In genomic region chr19:23557381-23557780, GRCh38 we compare ENCODE assay signal across 26 cellular contexts.
"Had no signal": no experiment of that assay in that cellular context is flagged by ENCODE, and none has a peak within 500 bp of the region (broad histone marks: within the 10 kb centered on the region; RNA-seq: fewer than 3 reads in every experiment).

No MANE protein-coding gene starts in this region.

- H3K4me1 ChIP-seq: colonic mucosa, esophagus muscularis mucosa, esophagus squamous epithelium, gastrocnemius medialis, gastroesophageal sphincter, heart left ventricle, heart right ventricle had no signal

- H3K27me3 Mint-ChIP-seq: dendritic cell treated with granulocyte-macrophage colony-stimulating factor and Interleukin-4, amounts not matched to agents 40 ng/mL and 50 ng/mL, for 4 days; effector memory CD8-positive, alpha-beta T cell had no signal

- DNase-seq: colonic mucosa; cortex of kidney; dermis blood vessel endothelial cell; dorsolateral prefrontal cortex; effector CD4-positive, alpha-beta T cell; effector CD8-positive, alpha-beta T cell; effector memory CD4-positive, alpha-beta T cell; effector memory CD8-positive, alpha-beta T cell; endodermal cell; erythroblast; esophagus squamous epithelium; foreskin fibroblast; foreskin keratinocyte; foreskin melanocyte; gastrocnemius medialis; glutamatergic neuron; head of caudate nucleus; heart left ventricle; heart right ventricle had no signal

- ATAC-seq: effector memory CD8-positive, alpha-beta T cell; esophagus mucosa; foreskin keratinocyte; gastrocnemius medialis; gastroesophageal sphincter; heart left ventricle; heart right ventricle had no signal

- H3K4me1 Mint-ChIP-seq: endodermal cell had no signal

- H3K4me3 ChIP-seq: colonic mucosa, coronary artery, dorsolateral prefrontal cortex, esophagus muscularis mucosa, esophagus squamous epithelium, gastrocnemius medialis, gastroesophageal sphincter, heart left ventricle, heart right ventricle, hepatocyte had no signal

- H3K27ac Mint-ChIP-seq: dendritic cell treated with granulocyte-macrophage colony-stimulating factor and Interleukin-4, amounts not matched to agents 40 ng/mL and 50 ng/mL, for 4 days; effector memory CD8-positive, alpha-beta T cell; endodermal cell had no signal

- H3K4me3 Mint-ChIP-seq: dendritic cell treated with granulocyte-macrophage colony-stimulating factor and Interleukin-4, amounts not matched to agents 40 ng/mL and 50 ng/mL, for 4 days; effector memory CD8-positive, alpha-beta T cell; endodermal cell had no signal

- H3K27ac ChIP-seq: colonic mucosa, coronary artery, dorsolateral prefrontal cortex, epithelial cell of prostate, esophagus muscularis mucosa, esophagus squamous epithelium, foreskin keratinocyte, gastrocnemius medialis, gastroesophageal sphincter, heart left ventricle, heart right ventricle, hepatocyte had no signal

- H3K9me3 ChIP-seq: colonic mucosa, esophagus muscularis mucosa, esophagus squamous epithelium, gastrocnemius medialis, gastroesophageal sphincter had no signal

- H2AFZ ChIP-seq: hepatocyte had no signal

- H3K27me3 ChIP-seq: colonic mucosa, dorsolateral prefrontal cortex, esophagus muscularis mucosa, esophagus squamous epithelium, foreskin keratinocyte, gastrocnemius medialis, gastroesophageal sphincter, heart left ventricle, heart right ventricle, hepatocyte had no signal

- H3K36me3 ChIP-seq: colonic mucosa, esophagus muscularis mucosa, esophagus squamous epithelium, gastrocnemius medialis, gastroesophageal sphincter, heart left ventricle, heart right ventricle had no signal

- H3K79me2 ChIP-seq: hepatocyte had no signal

- H3K4me2 ChIP-seq: hepatocyte had no signal
